In genomic region chrX:40088803-40089540, GRCh38 we compare ENCODE assay signal across 2 cellular contexts.
TF ChIP-seq lines count a peak whose summit lies in the region.

No MANE protein-coding gene starts in this region.

TF ChIP-seq in H1, 55 proteins besides CTCF, POLR2A, EP300 and RAD21:
- TF ChIP-seq RFX5 (IDR thresholded peaks at IDR 0.05; ENCODE audit: borderline replicate concordance, low read depth, low read length) = no peak
- no peak for TF ChIP-seq SIRT6 (IDR thresholded peaks at IDR 0.05; ENCODE audit: low read length)
- no peak for TF ChIP-seq RBBP5 (IDR thresholded peaks at IDR 0.05; ENCODE audit: borderline replicate concordance, low read depth, low read length)
- TF ChIP-seq CBX8 (IDR thresholded peaks at IDR 0.05; ENCODE audit: borderline replicate concordance, low read depth, low read length) = no peak
- no peak for TF ChIP-seq KDM1A (IDR thresholded peaks at IDR 0.05; ENCODE audit: borderline replicate concordance, low read length)

TF ChIP-seq in neural cell, 6 proteins besides CTCF, POLR2A, EP300 and RAD21:
- TF ChIP-seq MXI1 (conservative IDR thresholded peaks at IDR 0.05; ENCODE audit: poor library complexity, severe bottlenecking) = no peak
- TF ChIP-seq REST (IDR thresholded peaks at IDR 0.05; ENCODE audit: borderline replicate concordance) = no peak
- no peak for TF ChIP-seq POLR2AphosphoS5 (IDR thresholded peaks at IDR 0.05)
- no peak for TF ChIP-seq SMC3 (conservative IDR thresholded peaks at IDR 0.05; ENCODE audit: poor library complexity)
- no peak for TF ChIP-seq EZH2 (IDR thresholded peaks at IDR 0.05; ENCODE audit: borderline replicate concordance, insufficient read depth, low read length, poor library complexity, severe bottlenecking)
- TF ChIP-seq TAF1 (IDR thresholded peaks at IDR 0.05; ENCODE audit: low read depth) = no peak
